In the genomic region with DNA sequence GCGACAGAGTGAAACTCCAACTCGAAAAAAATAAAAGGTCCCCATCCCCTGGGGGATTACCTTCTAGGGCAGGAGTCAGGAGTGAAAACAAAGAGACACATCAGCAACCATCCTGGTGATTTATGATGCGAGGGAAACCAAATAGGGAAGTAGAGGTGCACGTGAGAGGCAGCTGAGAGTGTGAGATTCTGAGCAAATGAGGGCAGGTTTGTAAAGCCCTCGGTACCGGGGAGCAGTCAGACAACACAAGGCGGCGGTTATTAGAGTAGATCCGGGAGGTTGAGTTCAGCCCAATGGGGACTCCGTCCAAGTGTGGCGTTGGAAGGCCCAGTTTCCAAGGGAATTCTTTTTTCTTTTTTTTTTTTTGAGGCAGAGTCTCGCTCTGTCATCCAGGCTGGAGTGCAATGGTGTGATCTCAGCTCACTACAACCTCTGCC, we compare ENCODE assay signal across 12 cellular contexts. TPM values are rescaled to one million over a fixed set of nuclear protein-coding genes. Genes with fewer than 3 reads are reported as not detected.
DNase-seq lines count a peak whose midpoint lies in the region; ATAC-seq, FAIRE-seq and TF ChIP-seq lines count a peak whose summit lies in the region.
"Had no signal": no experiment of that assay in that cellular context is flagged by ENCODE, and none has a peak within 500 bp of the region (broad histone marks: within the 10 kb centered on the region; RNA-seq: fewer than 3 reads in every experiment).

No MANE protein-coding gene starts in this region.

- H3K9ac ChIP-seq in MM.1S (ENCODE audit: low read length): no peak overlapping the region

- TF ChIP-seq CTCF in MM.1S (IDR thresholded peaks at IDR 0.05; ENCODE audit: low read length): no peak
- TF ChIP-seq CTCF in mesothelial cell of epicardium (IDR thresholded peaks at IDR 0.05; ENCODE audit: unreplicated experiment): no peak

- no peak overlapping the region for H3K4me3 ChIP-seq in MM.1S (ENCODE audit: low read length)
- H3K4me3 ChIP-seq: right lobe of liver had no signal

- H3K27ac ChIP-seq in MM.1S (ENCODE audit: low read length): no peak overlapping the region
- H3K27ac ChIP-seq: right lobe of liver had no signal

- no peaks in the 10 kb centered on the region for H3F3A ChIP-seq in MM.1S (ENCODE audit: insufficient read depth, low read length)

- H3K9me3 Mint-ChIP-seq in effector memory CD8-positive, alpha-beta T cell: no peaks in the 10 kb centered on the region
- H3K9me3 Mint-ChIP-seq in mesothelial cell of epicardium: no peaks in the 10 kb centered on the region
- H3K9me3 Mint-ChIP-seq: CD8-positive, alpha-beta memory T cell had no signal

- no peak overlapping the region for H3K27ac Mint-ChIP-seq in effector memory CD8-positive, alpha-beta T cell
- no peak overlapping the region for H3K27ac Mint-ChIP-seq in mesothelial cell of epicardium

- no peak overlapping the region for H3K4me3 Mint-ChIP-seq in effector memory CD8-positive, alpha-beta T cell
- no peak overlapping the region for H3K4me3 Mint-ChIP-seq in mesothelial cell of epicardium
- H3K4me3 Mint-ChIP-seq: CD8-positive, alpha-beta memory T cell had no signal

- H3K27me3 Mint-ChIP-seq in effector memory CD8-positive, alpha-beta T cell: no peaks in the 10 kb centered on the region
- no peaks in the 10 kb centered on the region for H3K27me3 Mint-ChIP-seq in mesothelial cell of epicardium (ENCODE audit: low read depth)
- H3K27me3 Mint-ChIP-seq: CD8-positive, alpha-beta memory T cell had no signal

- no peaks in the 10 kb centered on the region; the same call in 1 of the 2 replicates for H3K27me3 ChIP-seq in MM.1S (replicated peaks; ENCODE audit: insufficient read depth, low read length)
- H3K27me3 ChIP-seq: right lobe of liver had no signal

- no peaks in the 10 kb centered on the region for H3K36me3 ChIP-seq in MM.1S (replicated peaks; ENCODE audit: insufficient read depth, low read length)
- H3K36me3 ChIP-seq: right lobe of liver had no signal

- no peaks in the 10 kb centered on the region for H4K20me1 ChIP-seq in MM.1S (ENCODE audit: insufficient read depth, low read length)

- DNase-seq in COLO668 (lab: John Stamatoyannopoulos, UW; ENCODE audit: unreplicated experiment): peak; percentile 12
- peak; percentile 50 for DNase-seq in GM19239 (ENCODE audit: insufficient read length, low spot score)
- peak; percentile 74 for DNase-seq in NCI-H69 (lab: John Stamatoyannopoulos, UW)
- DNase-seq in effector memory CD8-positive, alpha-beta T cell: no peak
- no peak for DNase-seq in MM.1S
- DNase-seq in COLO829 (ENCODE audit: low spot score): no peak
- DNase-seq in mesothelial cell of epicardium (ENCODE audit: low spot score in 2 of 2, unreplicated experiment in 2 of 2): no peak
- DNase-seq: activated CD8-positive, alpha-beta memory T cell treated with anti-CD3 and anti-CD28 coated beads, Interleukin-2, amount 50 U/mL, for 4 hours; CD8-positive, alpha-beta memory T cell; right lobe of liver had no signal

- H3K9me3 ChIP-seq in MM.1S (replicated peaks; ENCODE audit: insufficient read depth, low read length): no peaks in the 10 kb centered on the region
- H3K9me3 ChIP-seq: right lobe of liver had no signal

- H3K4me1 Mint-ChIP-seq in effector memory CD8-positive, alpha-beta T cell (ENCODE audit: low read depth in 2 of 2): no peaks in the 10 kb centered on the region
- peaks cover 6% of the 10 kb centered on the region for H3K4me1 Mint-ChIP-seq in mesothelial cell of epicardium
- H3K4me1 Mint-ChIP-seq: CD8-positive, alpha-beta memory T cell had no signal

- FAIRE-seq in GM19239 (lab: Jason Lieb, UNC): peak; percentile 64
- FAIRE-seq: islet of Langerhans had no signal

- no peaks in the 10 kb centered on the region for H3K79me2 ChIP-seq in MM.1S (ENCODE audit: low read length)

- no peak overlapping the region for H3K4me2 ChIP-seq in MM.1S (ENCODE audit: low read depth, low read length)

- no peak overlapping the region for H2AFZ ChIP-seq in MM.1S (ENCODE audit: low read length)

- no peaks in the 10 kb centered on the region for H3K4me1 ChIP-seq in MM.1S (ENCODE audit: low read length)
- H3K4me1 ChIP-seq: right lobe of liver had no signal

- peaks cover 2% of the 10 kb centered on the region for H3K36me3 Mint-ChIP-seq in effector memory CD8-positive, alpha-beta T cell (ENCODE audit: insufficient read depth)
- H3K36me3 Mint-ChIP-seq in mesothelial cell of epicardium: peaks cover 33% of the 10 kb centered on the region

- no peaks in the 10 kb centered on the region for H3K9me2 ChIP-seq in MM.1S (replicated peaks; ENCODE audit: insufficient read depth, low read length)

- ATAC-seq in effector memory CD8-positive, alpha-beta T cell (replicated peaks): peak; percentile 27
- ATAC-seq in GM19035 (IDR thresholded peaks at IDR 0.05; ENCODE audit: unreplicated experiment): no peak

RNA-seq across cellular contexts. Expression of gene ARMC7, which starts 7.4 kb away (rescaled TPM):
- total RNA-seq in mesothelial cell of epicardium: 11.3 to 12.0 TPM (median 11.4 TPM) in 3 replicates

RNA-seq across cellular contexts. Expression of gene SLC16A5, which starts 14.6 kb away (rescaled TPM):
- total RNA-seq in mesothelial cell of epicardium: 46.4 to 49.5 TPM (median 46.9 TPM) in 3 replicates

RNA-seq across cellular contexts. Expression of gene NT5C, which starts 29.1 kb away (rescaled TPM):
- total RNA-seq in mesothelial cell of epicardium: 44.3 to 51.0 TPM (median 46.8 TPM) in 3 replicates

RNA-seq across cellular contexts. Expression of gene JPT1, which starts 51.9 kb away (rescaled TPM):
- total RNA-seq in mesothelial cell of epicardium: 121 to 132 TPM (median 124 TPM) in 3 replicates

RNA-seq across cellular contexts. Expression of gene KCTD2, which starts 55.4 kb away (rescaled TPM):
- total RNA-seq in mesothelial cell of epicardium: 24.1 to 26.4 TPM (median 26.1 TPM) in 3 replicates

Comparison
In these comparisons a context has a peak if more than half of its experiments do, and no peak if none do; other contexts are left out.
1. DNase-seq: peak in COLO668 (single experiment), GM19239 (single experiment) and NCI-H69 (single experiment); none in effector memory CD8-positive, alpha-beta T cell (0 of 3), MM.1S (single experiment), COLO829 (single experiment) and mesothelial cell of epicardium (0 of 2).